ENCODE assay signal across 8 cellular contexts in genomic region chr20:50169329-50169823, GRCh38. TPM values are rescaled to one million over a fixed set of nuclear protein-coding genes. Genes with fewer than 3 reads are reported as not detected.
DNase-seq lines count a peak whose midpoint lies in the region; ATAC-seq and TF ChIP-seq lines count a peak whose summit lies in the region.

No MANE protein-coding gene starts in this region.

- H3K27ac Mint-ChIP-seq in central memory CD8-positive, alpha-beta T cell (ENCODE audit: low read depth): no peak overlapping the region

- H3K9me3 ChIP-seq in right lobe of liver: no peaks in the 10 kb centered on the region

- H3K4me3 Mint-ChIP-seq in central memory CD8-positive, alpha-beta T cell: no peak overlapping the region

- H3K36me3 Mint-ChIP-seq in central memory CD8-positive, alpha-beta T cell (ENCODE audit: insufficient read depth): peaks cover 1% of the 10 kb centered on the region

- peaks cover 0 to 20% (median 6%) of the 10 kb centered on the region in 4 donors for H3K4me1 ChIP-seq in right lobe of liver

- H3K9me3 Mint-ChIP-seq in central memory CD8-positive, alpha-beta T cell: no peaks in the 10 kb centered on the region

- no peak for TF ChIP-seq POLR2A in right lobe of liver (IDR thresholded peaks at IDR 0.05)

- intact Hi-C loops in right lobe of liver (cut with DNase I): no loop called here

- H3K27me3 ChIP-seq in right lobe of liver: no peaks in the 10 kb centered on the region

- no peak overlapping the region for H3K27ac ChIP-seq in right lobe of liver

- H3K36me3 ChIP-seq in right lobe of liver: no peaks in the 10 kb centered on the region

- H3K27me3 Mint-ChIP-seq in central memory CD8-positive, alpha-beta T cell: peaks cover 10% of the 10 kb centered on the region

- TF ChIP-seq CTCF in right lobe of liver (IDR thresholded peaks at IDR 0.05): peak; percentile 85 to 96 (median 94)

- ATAC-seq in central memory CD8-positive, alpha-beta T cell (replicated peaks; ENCODE audit: extremely low read depth, poor library complexity, severe bottlenecking): peak; percentile 67
- ATAC-seq in right lobe of liver (peak; percentile 35 to 54 (median 48)), GM21423 (IDR thresholded peaks at IDR 0.05; ENCODE audit: unreplicated experiment) (no peak)

- peaks cover 14% of the 10 kb centered on the region for H3K4me1 Mint-ChIP-seq in central memory CD8-positive, alpha-beta T cell

- no peak overlapping the region for H3K4me3 ChIP-seq in right lobe of liver

- 16% methylated on average over 5 of the region's 5 CpGs for WGBS in right lobe of liver (ENCODE audit: insufficient coverage, low coverage, low lambda C conversion rate, missing lambda C conversion rate)

- peak; percentile 45 for DNase-seq in NK-92 treated with Interleukin-12 subunit alpha and Interleukin-12 subunit beta, amount 100 ng/mL, for 24 hours (lab: John Stamatoyannopoulos, UW)
- DNase-seq in NK-92 (lab: John Stamatoyannopoulos, UW; ENCODE audit: unreplicated experiment) (no peak), NCI-H226 (peak; percentile 59), right lobe of liver (peak; percentile 66 to 81 (median 71))
- peak; percentile 83 for DNase-seq in activated CD4-positive, CD25-positive, alpha-beta regulatory T cell treated with anti-CD3 and anti-CD28 coated beads, Interleukin-2, amount 50 U/mL, for 72 hours
- DNase-seq in central memory CD8-positive, alpha-beta T cell (ENCODE audit: low spot score in 2 of 2): peak; percentile 72 to 86
- DNase-seq in stimulated activated CD4-positive, alpha-beta T cell treated with anti-CD3 and anti-CD28 coated beads, TNF-alpha, amount 100 ng/mL, for 48 hours (ENCODE audit: low read depth in 3 of 3): peak in 2 of 3 donors; percentile 56 to 59

RNA-seq across cellular contexts. Expression of gene PEDS1, which starts 15.9 kb away (rescaled TPM):
- total RNA-seq in right lobe of liver: 10 to 100 TPM in 5 of 6 experiments, 1 to 10 TPM in 1; 6.9 to 25.3 (median 13.7) TPM

RNA-seq across cellular contexts. Expression of gene CEBPB, which starts 21.3 kb away (rescaled TPM):
- total RNA-seq in right lobe of liver: 100 to 1,000 TPM; 130 to 182 (median 152) TPM

RNA-seq across cellular contexts. Expression of gene UBE2V1, which starts 56.4 kb away (rescaled TPM):
- 10 to 100 TPM; 38.2 to 49.4 (median 44.3) TPM for total RNA-seq in right lobe of liver
